In genomic region chr14:25267186-25267585, GRCh38 we compare ENCODE assay signal across 1 cellular context.
TF ChIP-seq lines count a peak whose summit lies in the region.

No MANE protein-coding gene starts in this region.

TF ChIP-seq in GM23338, 12 proteins besides CTCF, POLR2A, EP300 and RAD21 (continued from another document):
- TF ChIP-seq JUNB (IDR thresholded peaks at IDR 0.05; ENCODE audit: unreplicated experiment): no peak
- no peak for TF ChIP-seq EZH2 (IDR thresholded peaks at IDR 0.05; ENCODE audit: low read depth, unreplicated experiment)
- TF ChIP-seq REST (IDR thresholded peaks at IDR 0.05; ENCODE audit: unreplicated experiment): no peak
- no peak for TF ChIP-seq STAT1 (IDR thresholded peaks at IDR 0.05; ENCODE audit: unreplicated experiment)
- no peak for TF ChIP-seq EZH2phosphoT487 (IDR thresholded peaks at IDR 0.05; ENCODE audit: unreplicated experiment)
- no peak for TF ChIP-seq ZNF114 (CRISPR knock-in tag; IDR thresholded peaks at IDR 0.05)
- TF ChIP-seq ETS1 (IDR thresholded peaks at IDR 0.05): no peak
- no peak for TF ChIP-seq CREB1 (CRISPR knock-in tag; IDR thresholded peaks at IDR 0.05; ENCODE audit: low read depth)
TF ChIP-seq in GM23338: peak in this region for 0.
